19 cellular contexts compared by ENCODE assay signal in the genomic region with DNA sequence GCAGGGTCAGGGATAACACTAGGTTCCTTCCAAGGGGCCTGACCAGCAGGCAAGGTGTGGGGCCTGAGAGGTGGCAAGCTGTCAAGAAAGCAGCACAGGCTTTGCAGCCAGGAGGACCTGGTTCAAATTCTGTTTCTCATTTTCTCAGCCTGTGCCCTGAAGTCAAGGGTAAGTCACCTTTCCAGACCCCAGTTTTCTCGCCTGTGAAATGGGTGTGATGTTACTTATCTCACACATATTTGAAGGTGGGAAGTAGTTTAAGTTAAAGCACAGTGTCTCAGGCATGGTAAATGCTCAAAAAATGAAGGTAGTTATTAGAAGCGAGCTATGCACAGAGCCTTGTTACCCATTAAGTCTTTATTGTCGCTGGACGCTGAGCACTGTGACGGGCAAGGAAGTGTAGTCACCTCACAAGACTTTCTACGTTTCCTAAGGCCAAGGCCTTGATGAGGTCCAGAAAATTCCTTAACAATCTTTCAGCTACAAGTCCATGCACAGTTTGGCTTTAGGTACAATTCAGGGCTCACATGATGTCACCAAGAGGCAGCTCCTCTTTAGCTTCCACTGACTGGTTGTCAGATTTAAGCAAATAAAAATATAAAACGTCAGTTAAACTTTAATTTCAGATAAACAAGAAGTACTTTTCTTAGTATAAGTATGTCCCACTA.
"Had no signal": no experiment of that assay in that cellular context is flagged by ENCODE, and none has a peak within 500 bp of the region (broad histone marks: within the 10 kb centered on the region; RNA-seq: fewer than 3 reads in every experiment).

No MANE protein-coding gene starts in this region.

- ATAC-seq: activated naive CD4-positive, alpha-beta T cell treated with anti-CD3 and anti-CD28 coated beads, Interleukin-2, amount 50 U/mL, for 72 hours; left lung; stimulated activated naive B cell treated with anti-CD40 and anti-IgM and Interleukin-4, amounts not matched to agents 10 μg/mL and 1 μg/mL and 100 μg/mL, for 72 hours had no signal

- H3K36me3 Mint-ChIP-seq: activated CD4-positive, alpha-beta memory T cell treated with anti-CD3 and anti-CD28 coated beads for 36 hours; activated naive CD4-positive, alpha-beta T cell treated with anti-CD3 and anti-CD28 coated beads, Interleukin-2, amount 50 U/mL, for 72 hours; stimulated activated naive B cell treated with anti-CD40 and anti-IgM and Interleukin-4, amounts not matched to agents 10 μg/mL and 1 μg/mL and 100 μg/mL, for 72 hours; WTC11 had no signal

- H3K9me3 ChIP-seq: adrenal gland, left lung had no signal

- H3K4me3 ChIP-seq: adrenal gland, cardiac muscle cell, dorsolateral prefrontal cortex, left lung had no signal

- H3K9me3 Mint-ChIP-seq: activated CD4-positive, alpha-beta memory T cell treated with anti-CD3 and anti-CD28 coated beads for 36 hours; activated naive CD4-positive, alpha-beta T cell treated with anti-CD3 and anti-CD28 coated beads, Interleukin-2, amount 50 U/mL, for 72 hours; activated T-helper 1 cell treated with anti-CD3 and anti-CD28 coated beads, Interleukin-12 subunit alpha, Interleukin-12 subunit beta, Interleukin-2, Interleukin-4 antibody, amounts not matched to agents 30 ng/mL and 10 ng/mL and 1 ng/mL, durations not matched to agents 14 hours and 24 hours and 36 hours; stimulated activated naive B cell treated with anti-CD40 and anti-IgM and Interleukin-4, amounts not matched to agents 10 μg/mL and 1 μg/mL and 100 μg/mL, for 72 hours; T-helper 2 cell treated with Interferon-gamma antibody and Interleukin-4, amounts not matched to agents 5 μg/mL and 100 μg/mL, for 36 hours; WTC11 had no signal

- H3K27me3 Mint-ChIP-seq: activated CD4-positive, alpha-beta memory T cell treated with anti-CD3 and anti-CD28 coated beads for 36 hours had no signal

- H3K4me3 Mint-ChIP-seq: activated CD4-positive, alpha-beta memory T cell treated with anti-CD3 and anti-CD28 coated beads for 36 hours; activated T-helper 1 cell treated with anti-CD3 and anti-CD28 coated beads, Interleukin-12 subunit alpha, Interleukin-12 subunit beta, Interleukin-2, Interleukin-4 antibody, amounts not matched to agents 30 ng/mL and 10 ng/mL and 1 ng/mL, durations not matched to agents 14 hours and 24 hours and 36 hours; stimulated activated naive B cell treated with anti-CD40 and anti-IgM and Interleukin-4, amounts not matched to agents 10 μg/mL and 1 μg/mL and 100 μg/mL, for 72 hours; T-helper 2 cell treated with Interferon-gamma antibody and Interleukin-4, amounts not matched to agents 5 μg/mL and 100 μg/mL, for 36 hours; WTC11 had no signal

- H3K27ac Mint-ChIP-seq: activated CD4-positive, alpha-beta memory T cell treated with anti-CD3 and anti-CD28 coated beads for 36 hours; activated naive CD4-positive, alpha-beta T cell treated with anti-CD3 and anti-CD28 coated beads, Interleukin-2, amount 50 U/mL, for 72 hours; activated T-helper 1 cell treated with anti-CD3 and anti-CD28 coated beads, Interleukin-12 subunit alpha, Interleukin-12 subunit beta, Interleukin-2, Interleukin-4 antibody, amounts not matched to agents 30 ng/mL and 10 ng/mL and 1 ng/mL, durations not matched to agents 14 hours and 24 hours and 36 hours; T-helper 2 cell treated with Interferon-gamma antibody and Interleukin-4, amounts not matched to agents 5 μg/mL and 100 μg/mL, for 36 hours; WTC11 had no signal

- H3K27ac ChIP-seq: cardiac muscle cell, dorsolateral prefrontal cortex, epithelial cell of prostate, left lung had no signal

- DNase-seq: activated CD4-positive, alpha-beta memory T cell treated with anti-CD3 and anti-CD28 coated beads for 36 hours; activated CD4-positive, alpha-beta T cell treated with anti-CD3 and anti-CD28 coated beads for 4 hours; activated gamma-delta T cell treated with Interleukin-2 at 50 U/mL for 16 hours; activated T-cell treated with anti-CD3 and anti-CD28 coated beads for 4 hours; adrenal gland; dorsolateral prefrontal cortex; left lung; mammary epithelial cell; stimulated activated CD4-positive, alpha-beta T cell treated with anti-CD3 and anti-CD28 coated beads, Interleukin-4, amount 100 ng/mL, for 24 hours; stimulated activated naive B cell treated with anti-CD40 and anti-IgM and Interleukin-4, amounts not matched to agents 10 μg/mL and 1 μg/mL and 100 μg/mL, for 72 hours had no signal

- H3K36me3 ChIP-seq: adrenal gland, cardiac muscle cell, left lung had no signal

- FAIRE-seq: astrocyte, keratinocyte, TTC549 had no signal

- H3K27me3 ChIP-seq: adrenal gland, cardiac muscle cell, dorsolateral prefrontal cortex, left lung had no signal
